ENCODE assay signal across 28 cellular contexts in the genomic region with DNA sequence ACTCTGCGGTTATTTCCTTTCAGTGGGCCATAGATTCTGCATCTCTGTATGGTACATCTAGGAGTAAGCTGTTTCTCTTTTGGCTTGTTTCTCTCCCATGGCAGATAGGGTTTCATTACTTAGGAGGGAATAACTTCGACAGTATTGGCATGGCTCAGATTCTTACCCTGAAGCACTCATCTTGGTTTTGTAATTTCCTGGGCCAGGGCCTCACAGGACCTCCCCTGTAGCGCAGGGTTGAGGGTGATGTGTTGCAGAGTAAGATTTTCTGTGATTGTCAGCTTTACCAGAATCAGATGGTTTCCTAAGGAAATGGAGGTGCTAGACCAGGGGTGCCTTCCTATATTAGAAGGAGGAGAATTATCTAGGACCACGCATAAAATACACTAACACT.
DNase-seq lines count a peak whose midpoint lies in the region; ATAC-seq and TF ChIP-seq lines count a peak whose summit lies in the region.
"Had no signal": no experiment of that assay in that cellular context is flagged by ENCODE, and none has a peak within 500 bp of the region (broad histone marks: within the 10 kb centered on the region; RNA-seq: fewer than 3 reads in every experiment).

No MANE protein-coding gene starts in this region.

- H3K27me3 Mint-ChIP-seq in activated CD4-positive, alpha-beta T cell treated with anti-CD3 and anti-CD28 coated beads for 36 hours: no peaks in the 10 kb centered on the region
- H3K27me3 Mint-ChIP-seq in activated CD4-positive, alpha-beta T cell treated with anti-CD3 and anti-CD28 coated beads, Interleukin-2, amount 10 ng/mL, durations not matched to agents 7 days and 5 days: no peaks in the 10 kb centered on the region
- no peaks in the 10 kb centered on the region for H3K27me3 Mint-ChIP-seq in stimulated activated memory B cell treated with anti-CD40 and anti-IgM and Interleukin-4, amounts not matched to agents 10 μg/mL and 1 μg/mL and 100 μg/mL, for 72 hours
- H3K27me3 Mint-ChIP-seq: activated CD8-positive, alpha-beta memory T cell treated with anti-CD3 and anti-CD28 coated beads, Interleukin-2, amount 10 ng/mL, durations not matched to agents 7 days and 5 days; brain; CD4-positive, alpha-beta T cell; naive thymus-derived CD4-positive, alpha-beta T cell had no signal

- TF ChIP-seq CTCF in PC-3 (conservative IDR thresholded peaks at IDR 0.05; ENCODE audit: low read depth, low read length): no peak
- no peak for TF ChIP-seq CTCF in choroid plexus epithelial cell (conservative IDR thresholded peaks at IDR 0.05; ENCODE audit: low read depth, low read length)
- TF ChIP-seq CTCF in parathyroid adenoma (IDR thresholded peaks at IDR 0.05): no peak
- no peak for TF ChIP-seq CTCF in osteoblast (IDR thresholded peaks at IDR 0.05; ENCODE audit: extremely low read depth, low read depth, low read length)

- ATAC-seq in activated CD4-positive, alpha-beta T cell treated with anti-CD3 and anti-CD28 coated beads for 36 hours: peak; percentile 38
- ATAC-seq in PC-3: no peak
- ATAC-seq in left ventricle myocardium superior: no peak
- ATAC-seq in stimulated activated memory B cell treated with anti-CD40 and anti-IgM and Interleukin-4, amounts not matched to agents 10 μg/mL and 1 μg/mL and 100 μg/mL, for 72 hours: no peak
- ATAC-seq: activated CD8-positive, alpha-beta memory T cell treated with anti-CD3 and anti-CD28 coated beads, Interleukin-2, amount 10 ng/mL, durations not matched to agents 7 days and 5 days; GM12878; naive thymus-derived CD4-positive, alpha-beta T cell had no signal

- no peaks in the 10 kb centered on the region for H3K9me2 ChIP-seq in PC-3 (replicated peaks; ENCODE audit: low read length)

- H3K4me1 Mint-ChIP-seq in activated CD4-positive, alpha-beta T cell treated with anti-CD3 and anti-CD28 coated beads for 36 hours: peaks cover 49% of the 10 kb centered on the region
- H3K4me1 Mint-ChIP-seq in activated CD4-positive, alpha-beta T cell treated with anti-CD3 and anti-CD28 coated beads, Interleukin-2, amount 10 ng/mL, durations not matched to agents 7 days and 5 days: peaks cover 28% of the 10 kb centered on the region
- peaks cover 12% of the 10 kb centered on the region for H3K4me1 Mint-ChIP-seq in stimulated activated memory B cell treated with anti-CD40 and anti-IgM and Interleukin-4, amounts not matched to agents 10 μg/mL and 1 μg/mL and 100 μg/mL, for 72 hours

- 0 out of 2 replicates have a peak overlapping the region, but pooled peaks have one; percentile 6 for H3K27ac ChIP-seq in PC-3 (ENCODE audit: low read length)
- peak overlapping the region; percentile 48 for H3K27ac ChIP-seq in parathyroid adenoma
- no peak overlapping the region for H3K27ac ChIP-seq in osteoblast (ENCODE audit: low read depth, low read length)
- H3K27ac ChIP-seq: adrenal gland, GM23248, HL-60, ovary had no signal

- H3K36me3 ChIP-seq in PC-3 (ENCODE audit: low read depth, low read length) (peaks cover 9% of the 10 kb centered on the region), parathyroid adenoma (ENCODE audit: control insufficient read depth, insufficient read depth, low read length) (no peaks in the 10 kb centered on the region), osteoblast (ENCODE audit: insufficient read depth, low read length) (peaks cover 19% of the 10 kb centered on the region)
- H3K36me3 ChIP-seq: ovary had no signal

- peak; percentile 11 for DNase-seq in activated CD4-positive, alpha-beta T cell treated with anti-CD3 and anti-CD28 coated beads for 36 hours
- no peak for DNase-seq in activated CD4-positive, alpha-beta T cell treated with anti-CD3 and anti-CD28 coated beads, Interleukin-2, amount 10 ng/mL, durations not matched to agents 7 days and 5 days
- no peak for DNase-seq in PC-3
- peak; percentile 31 for DNase-seq in choroid plexus epithelial cell (ENCODE audit: low read depth)
- DNase-seq in osteoblast (ENCODE audit: insufficient read length, low spot score, missing footprints): no peak
- no peak for DNase-seq in left ventricle myocardium superior
- DNase-seq: activated CD4-positive, alpha-beta T cell treated with anti-CD3 and anti-CD28 coated beads for 1 hour; activated CD8-positive, alpha-beta memory T cell treated with anti-CD3 and anti-CD28 coated beads, Interleukin-2, amount 10 ng/mL, durations not matched to agents 7 days and 5 days; adrenal gland; AML-193; CD4-positive, alpha-beta T cell; effector CD4-positive, alpha-beta T cell; glutamatergic neuron; GM23248; Karpas-422; naive thymus-derived CD4-positive, alpha-beta T cell; NCI-H1436; NCI-H2081 treated with DMSO at 0.1 percent for 48 hours; NCI-H345; NCI-H748 treated with DMSO at 0.1 percent for 48 hours; ovary; RPMI8226 had no signal

- no peak overlapping the region for H3K4me3 ChIP-seq in PC-3 (ENCODE audit: low read length)
- H3K4me3 ChIP-seq in choroid plexus epithelial cell (ENCODE audit: low read depth, low read length): no peak overlapping the region
- no peak overlapping the region for H3K4me3 ChIP-seq in parathyroid adenoma (ENCODE audit: low read depth, low read length)
- H3K4me3 ChIP-seq in osteoblast (ENCODE audit: insufficient read depth, low read length): no peak overlapping the region
- H3K4me3 ChIP-seq: adrenal gland, GM12878, GM23248, ovary had no signal

- H3K4me2 ChIP-seq in PC-3 (ENCODE audit: low read length): no peak overlapping the region
- no peak overlapping the region for H3K4me2 ChIP-seq in parathyroid adenoma (ENCODE audit: low read length)
- no peak overlapping the region for H3K4me2 ChIP-seq in osteoblast (ENCODE audit: insufficient read depth, low read length)

- intact Hi-C loops in activated CD4-positive, alpha-beta T cell treated with anti-CD3 and anti-CD28 coated beads for 36 hours (cut with DNase I, micrococcal nuclease): loop anchor here (1.0 to 5.0 kb wide), 6 partner anchors 14 to 428 kb away; partner anchors contain the start of gene STXBP5 (in 1 of the 2)
- intact Hi-C loops in PC-3 (cut with micrococcal nuclease): loop anchor here (10.0 kb wide), 1 partner anchor 78 kb away; the partner anchor contains the start of gene STXBP5
- intact Hi-C loops in left ventricle myocardium superior (cut with micrococcal nuclease): no loop called here

- no peaks in the 10 kb centered on the region for H3F3A ChIP-seq in PC-3 (ENCODE audit: low read length, unreplicated experiment)

- H3K9me3 ChIP-seq in PC-3 (ENCODE audit: low read length) (no peaks in the 10 kb centered on the region), parathyroid adenoma (ENCODE audit: control insufficient read depth, low read length) (no peaks in the 10 kb centered on the region), osteoblast (ENCODE audit: low read depth, low read length) (no peaks in the 10 kb centered on the region)
- H3K9me3 ChIP-seq: adrenal gland, ovary had no signal

- H3K79me2 ChIP-seq in PC-3 (ENCODE audit: low read length) (no peaks in the 10 kb centered on the region), parathyroid adenoma (peaks cover 23% of the 10 kb centered on the region), osteoblast (ENCODE audit: insufficient read depth, low read length) (peaks cover 26% of the 10 kb centered on the region)

- H2AFZ ChIP-seq in PC-3 (ENCODE audit: low read length): no peak overlapping the region
- no peak overlapping the region for H2AFZ ChIP-seq in parathyroid adenoma
- H2AFZ ChIP-seq in osteoblast (ENCODE audit: low read length): no peak overlapping the region
- H2AFZ ChIP-seq: GM23248 had no signal

- H4K20me1 ChIP-seq in PC-3 (ENCODE audit: low read length): no peaks in the 10 kb centered on the region
- peaks cover 6% of the 10 kb centered on the region for H4K20me1 ChIP-seq in osteoblast (ENCODE audit: insufficient read depth, low read length)

- no TSS peak for BruUV-seq in PC-3 (replicated peaks; lab: Mats Ljungman, UMichigan)

- H3K27me3 ChIP-seq in PC-3 (ENCODE audit: low read length): no peaks in the 10 kb centered on the region
- H3K27me3 ChIP-seq in parathyroid adenoma (ENCODE audit: control insufficient read depth, insufficient read depth, low read length): no peaks in the 10 kb centered on the region
- H3K27me3 ChIP-seq in osteoblast (ENCODE audit: insufficient read depth, low read length): no peaks in the 10 kb centered on the region
- H3K27me3 ChIP-seq: adrenal gland, ovary had no signal

- POLR2A ChIA-PET in activated CD4-positive, alpha-beta T cell treated with anti-CD3 and anti-CD28 coated beads for 36 hours (lab: Charles Lee): interaction anchor here (0.6 kb wide), 2 partner anchors 15 to 335 kb away, joined by 3 to 4 read pairs; no protein-coding TSS in a partner anchor
- POLR2A ChIA-PET in activated CD4-positive, alpha-beta T cell treated with anti-CD3 and anti-CD28 coated beads, Interleukin-2, amount 10 ng/mL, durations not matched to agents 7 days and 5 days (lab: Charles Lee): no interaction called here
- POLR2A ChIA-PET in PC-3 (lab: Charles Lee; ENCODE audit: unreplicated experiment): no interaction called here

- peak overlapping the region; percentile 90 for H3K27ac Mint-ChIP-seq in activated CD4-positive, alpha-beta T cell treated with anti-CD3 and anti-CD28 coated beads for 36 hours
- H3K27ac Mint-ChIP-seq in activated CD4-positive, alpha-beta T cell treated with anti-CD3 and anti-CD28 coated beads, Interleukin-2, amount 10 ng/mL, durations not matched to agents 7 days and 5 days: no peak overlapping the region
- no peak overlapping the region for H3K27ac Mint-ChIP-seq in stimulated activated memory B cell treated with anti-CD40 and anti-IgM and Interleukin-4, amounts not matched to agents 10 μg/mL and 1 μg/mL and 100 μg/mL, for 72 hours
- H3K27ac Mint-ChIP-seq: activated CD8-positive, alpha-beta memory T cell treated with anti-CD3 and anti-CD28 coated beads, Interleukin-2, amount 10 ng/mL, durations not matched to agents 7 days and 5 days; CD4-positive, alpha-beta T cell had no signal

- H3K9ac ChIP-seq in PC-3 (ENCODE audit: low read length) (no peak overlapping the region), parathyroid adenoma (no peak overlapping the region)
- H3K9ac ChIP-seq: GM23248 had no signal

- H3K36me3 Mint-ChIP-seq in activated CD4-positive, alpha-beta T cell treated with anti-CD3 and anti-CD28 coated beads for 36 hours (ENCODE audit: low read depth): peaks cover 30% of the 10 kb centered on the region
- H3K36me3 Mint-ChIP-seq in activated CD4-positive, alpha-beta T cell treated with anti-CD3 and anti-CD28 coated beads, Interleukin-2, amount 10 ng/mL, durations not matched to agents 7 days and 5 days (ENCODE audit: low read depth): peaks cover 41% of the 10 kb centered on the region
- peaks cover 19% of the 10 kb centered on the region for H3K36me3 Mint-ChIP-seq in stimulated activated memory B cell treated with anti-CD40 and anti-IgM and Interleukin-4, amounts not matched to agents 10 μg/mL and 1 μg/mL and 100 μg/mL, for 72 hours

- H3K4me3 Mint-ChIP-seq in activated CD4-positive, alpha-beta T cell treated with anti-CD3 and anti-CD28 coated beads for 36 hours: no peak overlapping the region
- no peak overlapping the region for H3K4me3 Mint-ChIP-seq in activated CD4-positive, alpha-beta T cell treated with anti-CD3 and anti-CD28 coated beads, Interleukin-2, amount 10 ng/mL, durations not matched to agents 7 days and 5 days
- H3K4me3 Mint-ChIP-seq in stimulated activated memory B cell treated with anti-CD40 and anti-IgM and Interleukin-4, amounts not matched to agents 10 μg/mL and 1 μg/mL and 100 μg/mL, for 72 hours: no peak overlapping the region
- H3K4me3 Mint-ChIP-seq: activated CD8-positive, alpha-beta memory T cell treated with anti-CD3 and anti-CD28 coated beads, Interleukin-2, amount 10 ng/mL, durations not matched to agents 7 days and 5 days; brain; CD4-positive, alpha-beta T cell; mesothelial cell of epicardium; naive thymus-derived CD4-positive, alpha-beta T cell had no signal

- H3K9me3 Mint-ChIP-seq in activated CD4-positive, alpha-beta T cell treated with anti-CD3 and anti-CD28 coated beads for 36 hours (ENCODE audit: low read depth): no peaks in the 10 kb centered on the region
- peaks cover 8% of the 10 kb centered on the region for H3K9me3 Mint-ChIP-seq in activated CD4-positive, alpha-beta T cell treated with anti-CD3 and anti-CD28 coated beads, Interleukin-2, amount 10 ng/mL, durations not matched to agents 7 days and 5 days
- H3K9me3 Mint-ChIP-seq in stimulated activated memory B cell treated with anti-CD40 and anti-IgM and Interleukin-4, amounts not matched to agents 10 μg/mL and 1 μg/mL and 100 μg/mL, for 72 hours: no peaks in the 10 kb centered on the region
- H3K9me3 Mint-ChIP-seq: CD4-positive, alpha-beta T cell had no signal

- CTCF ChIA-PET in activated CD4-positive, alpha-beta T cell treated with anti-CD3 and anti-CD28 coated beads for 36 hours (lab: Charles Lee): interaction anchor here (0.7 to 1.7 kb wide), 4 partner anchors 9 to 142 kb away, joined by 3 to 4 read pairs (median 4); no protein-coding TSS in a partner anchor
- CTCF ChIA-PET in activated CD4-positive, alpha-beta T cell treated with anti-CD3 and anti-CD28 coated beads, Interleukin-2, amount 10 ng/mL, durations not matched to agents 7 days and 5 days (lab: Charles Lee): interaction anchor here (1.5 kb wide), 1 partner anchor 65 kb away, joined by 6 read pairs; no protein-coding TSS in a partner anchor
- CTCF ChIA-PET in PC-3 (lab: Charles Lee): no interaction called here

- H3K4me1 ChIP-seq in PC-3 (ENCODE audit: insufficient read depth, low read length) (peaks cover 28% of the 10 kb centered on the region), parathyroid adenoma (peaks cover 48% of the 10 kb centered on the region), osteoblast (ENCODE audit: insufficient read depth, low read length) (peaks cover 36% of the 10 kb centered on the region)

Comparison
In these comparisons a context has a peak if more than half of its experiments do, and no peak if none do; other contexts are left out.
1. DNase-seq: peak in activated CD4-positive, alpha-beta T cell treated with anti-CD3 and anti-CD28 coated beads for 36 hours (single experiment) and choroid plexus epithelial cell (single experiment); none in activated CD4-positive, alpha-beta T cell treated with anti-CD3 and anti-CD28 coated beads, Interleukin-2, amount 10 ng/mL, durations not matched to agents 7 days and 5 days (single experiment), PC-3 (single experiment), osteoblast (single experiment) and left ventricle myocardium superior (single experiment).